Comparison of ENCODE assay signal across 15 cellular contexts in the genomic region with DNA sequence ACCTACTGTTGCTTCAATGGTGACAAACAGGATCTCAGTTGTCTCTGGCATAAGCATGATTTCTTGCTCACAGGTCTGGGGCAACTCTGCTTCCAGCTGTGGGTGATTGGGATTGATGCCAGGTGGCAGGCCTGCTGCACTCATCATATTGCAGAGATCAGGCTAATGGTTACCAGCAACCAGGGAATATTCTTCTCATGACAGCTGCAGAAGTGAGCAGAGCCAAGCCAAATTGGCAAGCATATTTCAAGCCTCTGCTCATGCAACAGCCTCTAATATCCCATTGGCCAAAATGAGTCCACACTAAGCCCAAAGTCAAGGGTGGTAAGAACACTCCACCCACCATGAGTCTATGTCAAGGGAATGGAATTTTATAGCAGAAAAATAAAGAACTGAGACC. TPM values are rescaled to one million over a fixed set of nuclear protein-coding genes. Genes with fewer than 3 reads are reported as not detected.
DNase-seq lines count a peak whose midpoint lies in the region; TF ChIP-seq lines count a peak whose summit lies in the region.
"Had no signal": no experiment of that assay in that cellular context is flagged by ENCODE, and none has a peak within 500 bp of the region (broad histone marks: within the 10 kb centered on the region; RNA-seq: fewer than 3 reads in every experiment).

No MANE protein-coding gene starts in this region.

- H3K9me3 Mint-ChIP-seq in progenitor cell of endocrine pancreas (ENCODE audit: low read depth), result peaks cover 38% of the 10 kb centered on the region
- H3K9me3 Mint-ChIP-seq: activated naive CD4-positive, alpha-beta T cell treated with anti-CD3 and anti-CD28 coated beads, Interleukin-2, amount 10 ng/mL, durations not matched to agents 7 days and 5 days had no signal

- no peak for TF ChIP-seq CTCF in AG09319 (IDR thresholded peaks at IDR 0.05; ENCODE audit: low read depth, low read length)
- no peak for TF ChIP-seq CTCF in progenitor cell of endocrine pancreas (IDR thresholded peaks at IDR 0.05; ENCODE audit: unreplicated experiment)

- no peak overlapping the region for H3K27ac Mint-ChIP-seq in progenitor cell of endocrine pancreas
- H3K27ac Mint-ChIP-seq: activated CD4-positive, alpha-beta memory T cell treated with anti-CD3 and anti-CD28 coated beads for 36 hours; activated naive CD4-positive, alpha-beta T cell treated with anti-CD3 and anti-CD28 coated beads, Interleukin-2, amount 10 ng/mL, durations not matched to agents 7 days and 5 days; CD4-positive, alpha-beta T cell had no signal

- DNase-seq in AG09319 (ENCODE audit: extremely low read depth, low read depth) (peak; percentile 86), HT1080 (ENCODE audit: low read depth) (peak; percentile 32), amniotic stem cell (lab: John Stamatoyannopoulos, UW) (peak; percentile 71), iris pigment epithelial cell (ENCODE audit: low read depth) (peak; percentile 89), progenitor cell of endocrine pancreas (ENCODE audit: low spot score, unreplicated experiment) (no peak), NCI-H146 treated with DMSO at 0.1 percent for 48 hours (lab: John Stamatoyannopoulos, UW; ENCODE audit: unreplicated experiment) (no peak), HuH-7 (ENCODE audit: low spot score) (no peak), KBM-7 (no peak)
- DNase-seq: activated CD4-positive, alpha-beta memory T cell treated with anti-CD3 and anti-CD28 coated beads for 36 hours; activated naive CD4-positive, alpha-beta T cell treated with anti-CD3 and anti-CD28 coated beads, Interleukin-2, amount 10 ng/mL, durations not matched to agents 7 days and 5 days; CD4-positive, alpha-beta T cell; mucosa of descending colon; right lobe of liver; T-helper 2 cell; tibial artery had no signal

- H3K4me1 Mint-ChIP-seq in progenitor cell of endocrine pancreas (ENCODE audit: low read depth), result peaks cover 4% of the 10 kb centered on the region
- H3K4me1 Mint-ChIP-seq: activated naive CD4-positive, alpha-beta T cell treated with anti-CD3 and anti-CD28 coated beads, Interleukin-2, amount 10 ng/mL, durations not matched to agents 7 days and 5 days had no signal

- H3K36me3 Mint-ChIP-seq in progenitor cell of endocrine pancreas (ENCODE audit: insufficient read depth), result no peaks in the 10 kb centered on the region
- H3K36me3 Mint-ChIP-seq: activated CD4-positive, alpha-beta memory T cell treated with anti-CD3 and anti-CD28 coated beads for 36 hours; activated naive CD4-positive, alpha-beta T cell treated with anti-CD3 and anti-CD28 coated beads, Interleukin-2, amount 10 ng/mL, durations not matched to agents 7 days and 5 days had no signal

- H3K27me3 Mint-ChIP-seq in progenitor cell of endocrine pancreas, result no peaks in the 10 kb centered on the region
- H3K27me3 Mint-ChIP-seq: activated naive CD4-positive, alpha-beta T cell treated with anti-CD3 and anti-CD28 coated beads, Interleukin-2, amount 10 ng/mL, durations not matched to agents 7 days and 5 days had no signal

- H3K4me3 Mint-ChIP-seq in progenitor cell of endocrine pancreas (ENCODE audit: low read depth), result no peak overlapping the region
- H3K4me3 Mint-ChIP-seq: activated CD4-positive, alpha-beta memory T cell treated with anti-CD3 and anti-CD28 coated beads for 36 hours; activated naive CD4-positive, alpha-beta T cell treated with anti-CD3 and anti-CD28 coated beads, Interleukin-2, amount 10 ng/mL, durations not matched to agents 7 days and 5 days; CD4-positive, alpha-beta T cell had no signal

- in situ Hi-C loops in KBM-7 (cut with MboI; ENCODE audit: low pct_unique_long_range_greater_than_20kb, low sequenced_read_pairs), result no loop called here

RNA-seq across cellular contexts. Expression of a gene that starts 26.7 kb away (rescaled TPM):
- 3.1 and 4.5 TPM in 2 replicates for total RNA-seq in HT1080 (2014; rRNA removed; shearing (Covaris generic))
- 4.5 and 5.8 TPM in 2 replicates for polyA plus RNA-seq in HT1080 (2015; cell fraction: cytosol; rRNA removed)
- polyA plus RNA-seq in HT1080 (2015; cell fraction: nucleus; rRNA removed), result 8.2 and 15.3 TPM in 2 replicates
- total RNA-seq in progenitor cell of endocrine pancreas, result 27.7 and 28.8 TPM in 2 replicates

Comparison
In these comparisons a context has a peak if more than half of its experiments do, and no peak if none do; other contexts are left out.
1. DNase-seq: peak in AG09319 (single experiment), HT1080 (single experiment), amniotic stem cell (single experiment) and iris pigment epithelial cell (single experiment); none in progenitor cell of endocrine pancreas (single experiment), NCI-H146 treated with DMSO at 0.1 percent for 48 hours (single experiment), HuH-7 (single experiment) and KBM-7 (single experiment).